Comparison of ENCODE assay signal across 16 cellular contexts in the genomic region with DNA sequence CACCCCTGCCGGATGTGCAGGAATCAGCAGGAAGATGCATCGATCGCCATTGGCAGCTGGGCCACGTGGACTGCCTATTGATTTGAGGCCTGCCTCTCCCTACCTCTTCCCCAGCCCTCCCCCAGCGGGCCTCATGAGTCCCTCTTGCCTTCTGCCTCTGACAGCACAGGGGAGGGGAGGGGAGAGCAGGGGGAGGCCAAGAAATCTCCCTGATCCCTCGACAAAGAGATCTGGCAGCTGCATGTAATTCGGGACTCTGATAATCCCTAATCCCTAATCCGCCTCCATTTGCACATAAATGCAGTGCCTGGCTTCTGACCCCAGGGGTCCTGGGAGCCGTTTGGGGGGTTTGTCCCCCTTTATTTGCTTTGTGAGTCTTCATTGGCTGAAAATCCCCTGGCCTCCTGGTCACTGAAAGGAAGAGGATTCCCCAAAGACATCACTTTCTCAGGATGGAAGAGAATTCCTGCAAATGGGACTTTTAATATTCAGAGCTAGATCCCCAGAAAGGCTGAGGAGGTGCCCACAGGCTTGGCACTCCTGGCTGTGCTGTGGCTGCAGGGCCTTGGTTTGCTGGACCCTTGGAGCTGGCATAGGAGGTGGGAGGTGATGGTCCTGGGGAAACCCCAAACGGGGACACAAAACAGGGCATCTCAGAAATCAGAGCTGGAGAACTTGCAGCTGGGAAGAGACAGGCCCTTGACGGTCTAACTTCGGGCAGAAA.
DNase-seq lines count a peak whose midpoint lies in the region; ATAC-seq, FAIRE-seq and TF ChIP-seq lines count a peak whose summit lies in the region.
"Had no signal": no experiment of that assay in that cellular context is flagged by ENCODE, and none has a peak within 500 bp of the region (broad histone marks: within the 10 kb centered on the region; RNA-seq: fewer than 3 reads in every experiment).

No MANE protein-coding gene starts in this region.

- FAIRE-seq in H54 (lab: Jason Lieb, UNC): no peak

- H3K27me3 ChIP-seq in HUES64 (ENCODE audit: insufficient read depth, low read length) (no peaks in the 10 kb centered on the region), ectodermal cell (ENCODE audit: control insufficient read depth, insufficient read depth, low read length, poor library complexity, severe bottlenecking) (no peaks in the 10 kb centered on the region)

- H3K4me3 ChIP-seq in HUES64 (ENCODE audit: low read length) (no peak overlapping the region), ectodermal cell (ENCODE audit: insufficient read depth, low read depth, low read length) (no peak overlapping the region)

- no peaks in the 10 kb centered on the region for H3K9me3 ChIP-seq in HUES64 (ENCODE audit: insufficient read depth, low read depth, low read length)
- no peaks in the 10 kb centered on the region for H3K9me3 ChIP-seq in ectodermal cell (ENCODE audit: control insufficient read depth, low read length)

- no peaks in the 10 kb centered on the region for H3K36me3 ChIP-seq in HUES64 (ENCODE audit: insufficient read depth, low read length)
- H3K36me3 ChIP-seq in ectodermal cell (ENCODE audit: control insufficient read depth, insufficient read depth, low read length): no peaks in the 10 kb centered on the region

- WGBS in HUES64: 44% methylated on average over 12 of the region's 12 CpGs
- 28 to 39% methylated on average over 12 of the region's 12 CpGs for WGBS in ectodermal cell, 2 experiments

- TF ChIP-seq POLR2A in H54 (IDR thresholded peaks at IDR 0.05; ENCODE audit: low read depth, low read length): no peak

- peak overlapping the region; percentile 65; the same call in 1 of the 2 replicates for H3K27ac ChIP-seq in HUES64 (ENCODE audit: low read depth, low read length)
- H3K27ac ChIP-seq in ectodermal cell (ENCODE audit: insufficient read depth, low read depth, low read length, poor library complexity, severe bottlenecking): peak overlapping the region; percentile 56
- H3K27ac ChIP-seq: HL-60, KMS-11 had no signal

- DNase-seq in left lobe of liver (ENCODE audit: low spot score) (peak; percentile 33), H54 (ENCODE audit: insufficient read length, low spot score) (no peak), NAMALWA (ENCODE audit: low spot score) (no peak), NCI-H2107 treated with DMSO at 0.1 percent for 48 hours (lab: John Stamatoyannopoulos, UW; ENCODE audit: unreplicated experiment) (no peak)
- DNase-seq: CD8-positive, alpha-beta T cell; DMS 273 treated with DMSO at 0.1 percent for 48 hours; HCEC 1CT; NCI-H1092 treated with DMSO at 0.1 percent for 48 hours; NCI-H1694; NCI-H774; SIG-M5 had no signal

- H3K4me1 ChIP-seq in HUES64 (ENCODE audit: insufficient read depth, low read length) (peaks cover 32% of the 10 kb centered on the region), ectodermal cell (ENCODE audit: control insufficient read depth, insufficient read depth, low read length) (peaks cover 43% of the 10 kb centered on the region)

- H3K9ac ChIP-seq in HUES64 (ENCODE audit: low read depth, low read length): no peak overlapping the region
- H3K9ac ChIP-seq: KMS-11 had no signal

- no peak for ATAC-seq in left lobe of liver
- ATAC-seq in GM19455 (IDR thresholded peaks at IDR 0.05; ENCODE audit: unreplicated experiment): no peak
- ATAC-seq: CD8-positive, alpha-beta T cell had no signal
